Comparison of ENCODE assay signal across 1 cellular context in genomic region chr17:4895676-4896331, GRCh38.
TF ChIP-seq lines count a peak whose summit lies in the region.

No MANE protein-coding gene starts in this region.

TF ChIP-seq in IMR-90, 13 proteins besides CTCF, POLR2A, EP300 and RAD21:
- TF ChIP-seq CHD1 (IDR thresholded peaks at IDR 0.05; ENCODE audit: low read depth, low read length) (no peak), FOS (IDR thresholded peaks at IDR 0.05; ENCODE audit: low read depth, low read length) (no peak), MAZ (IDR thresholded peaks at IDR 0.05; ENCODE audit: borderline replicate concordance, low read depth, low read length) (no peak), SMC3 (IDR thresholded peaks at IDR 0.05; ENCODE audit: low read depth, low read length) (no peak)
